ENCODE assay signal across 1 cellular context in the genomic region with DNA sequence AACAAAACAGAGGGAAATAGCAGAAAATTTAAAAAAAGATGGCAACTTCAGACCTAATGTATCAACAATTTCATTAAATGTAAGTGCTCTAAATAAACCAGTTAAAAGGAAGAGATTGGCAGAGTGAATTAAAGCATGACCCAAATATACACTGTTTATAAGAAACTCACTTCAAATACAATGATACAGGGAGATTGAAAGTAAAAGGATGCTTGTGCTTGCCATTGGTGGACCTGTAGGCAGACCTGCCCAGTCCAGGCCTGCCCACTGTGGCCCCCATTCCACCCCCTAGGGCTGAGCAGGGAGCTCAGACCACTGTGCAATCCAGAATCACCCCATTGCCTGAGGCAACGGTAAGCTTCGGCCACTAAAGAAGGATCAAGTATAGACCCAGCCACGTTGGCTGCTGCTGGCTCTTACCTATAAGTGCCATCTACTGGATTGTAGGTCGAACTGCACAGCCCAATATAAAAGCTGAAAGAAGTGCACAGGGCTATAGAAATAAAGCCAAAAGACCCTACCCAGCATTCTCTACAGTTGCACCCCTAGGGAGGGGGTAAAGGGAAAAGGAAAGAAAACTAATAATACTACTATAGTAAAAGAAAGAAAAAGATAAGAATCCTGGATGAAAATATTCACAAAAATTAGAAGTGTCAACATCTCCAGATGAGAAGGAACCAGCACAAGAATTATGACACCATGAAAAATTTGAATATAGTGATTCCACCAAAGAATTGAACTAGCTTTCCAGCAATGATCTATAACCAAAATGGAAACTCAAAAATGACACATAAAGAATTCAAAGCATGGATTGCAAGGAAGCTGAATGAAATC.
TF ChIP-seq lines count a peak whose summit lies in the region.

No MANE protein-coding gene starts in this region.

TF ChIP-seq in GM23338, 12 proteins besides CTCF, POLR2A, EP300 and RAD21 (continued from another document):
- TF ChIP-seq, protein P1, sequence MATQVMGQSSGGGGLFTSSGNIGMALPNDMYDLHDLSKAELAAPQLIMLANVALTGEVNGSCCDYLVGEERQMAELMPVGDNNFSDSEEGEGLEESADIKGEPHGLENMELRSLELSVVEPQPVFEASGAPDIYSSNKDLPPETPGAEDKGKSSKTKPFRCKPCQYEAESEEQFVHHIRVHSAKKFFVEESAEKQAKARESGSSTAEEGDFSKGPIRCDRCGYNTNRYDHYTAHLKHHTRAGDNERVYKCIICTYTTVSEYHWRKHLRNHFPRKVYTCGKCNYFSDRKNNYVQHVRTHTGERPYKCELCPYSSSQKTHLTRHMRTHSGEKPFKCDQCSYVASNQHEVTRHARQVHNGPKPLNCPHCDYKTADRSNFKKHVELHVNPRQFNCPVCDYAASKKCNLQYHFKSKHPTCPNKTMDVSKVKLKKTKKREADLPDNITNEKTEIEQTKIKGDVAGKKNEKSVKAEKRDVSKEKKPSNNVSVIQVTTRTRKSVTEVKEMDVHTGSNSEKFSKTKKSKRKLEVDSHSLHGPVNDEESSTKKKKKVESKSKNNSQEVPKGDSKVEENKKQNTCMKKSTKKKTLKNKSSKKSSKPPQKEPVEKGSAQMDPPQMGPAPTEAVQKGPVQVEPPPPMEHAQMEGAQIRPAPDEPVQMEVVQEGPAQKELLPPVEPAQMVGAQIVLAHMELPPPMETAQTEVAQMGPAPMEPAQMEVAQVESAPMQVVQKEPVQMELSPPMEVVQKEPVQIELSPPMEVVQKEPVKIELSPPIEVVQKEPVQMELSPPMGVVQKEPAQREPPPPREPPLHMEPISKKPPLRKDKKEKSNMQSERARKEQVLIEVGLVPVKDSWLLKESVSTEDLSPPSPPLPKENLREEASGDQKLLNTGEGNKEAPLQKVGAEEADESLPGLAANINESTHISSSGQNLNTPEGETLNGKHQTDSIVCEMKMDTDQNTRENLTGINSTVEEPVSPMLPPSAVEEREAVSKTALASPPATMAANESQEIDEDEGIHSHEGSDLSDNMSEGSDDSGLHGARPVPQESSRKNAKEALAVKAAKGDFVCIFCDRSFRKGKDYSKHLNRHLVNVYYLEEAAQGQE (IDR thresholded peaks at IDR 0.05; ENCODE audit: unreplicated experiment), result no peak
- TF ChIP-seq, protein P2, sequence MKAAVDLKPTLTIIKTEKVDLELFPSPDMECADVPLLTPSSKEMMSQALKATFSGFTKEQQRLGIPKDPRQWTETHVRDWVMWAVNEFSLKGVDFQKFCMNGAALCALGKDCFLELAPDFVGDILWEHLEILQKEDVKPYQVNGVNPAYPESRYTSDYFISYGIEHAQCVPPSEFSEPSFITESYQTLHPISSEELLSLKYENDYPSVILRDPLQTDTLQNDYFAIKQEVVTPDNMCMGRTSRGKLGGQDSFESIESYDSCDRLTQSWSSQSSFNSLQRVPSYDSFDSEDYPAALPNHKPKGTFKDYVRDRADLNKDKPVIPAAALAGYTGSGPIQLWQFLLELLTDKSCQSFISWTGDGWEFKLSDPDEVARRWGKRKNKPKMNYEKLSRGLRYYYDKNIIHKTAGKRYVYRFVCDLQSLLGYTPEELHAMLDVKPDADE (IDR thresholded peaks at IDR 0.05), result no peak
